In the genomic region with DNA sequence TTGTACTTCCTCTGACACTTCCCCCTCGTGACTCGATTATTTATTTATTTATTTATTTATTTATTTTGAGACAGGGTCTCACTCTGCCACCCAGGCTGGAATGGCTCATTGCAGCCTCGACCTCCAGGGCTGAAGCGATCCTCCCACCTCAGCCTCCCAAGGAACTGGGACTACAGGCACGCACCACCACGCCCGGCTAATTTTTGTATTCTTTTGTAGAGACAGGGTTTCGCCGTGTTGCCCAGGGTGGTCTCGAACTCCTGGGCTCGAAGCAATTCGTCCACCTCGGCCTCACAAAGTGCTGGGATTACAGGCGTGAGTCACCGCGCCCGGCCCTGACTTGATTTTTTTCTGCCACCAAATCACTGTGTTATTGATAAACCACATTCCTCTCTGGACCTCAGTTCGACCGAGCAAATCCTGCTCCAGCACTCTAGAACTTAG, we compare ENCODE assay signal across 8 cellular contexts. TPM values are rescaled to one million over a fixed set of nuclear protein-coding genes. Genes with fewer than 3 reads are reported as not detected.
A peak's percentile ranks its signal among the peaks of the same experiment; 100 is the strongest.
DNase-seq lines count a peak whose midpoint lies in the region; ATAC-seq and TF ChIP-seq lines count a peak whose summit lies in the region.

No MANE protein-coding gene starts in this region.

- peak; percentile 1 for ATAC-seq in GM21528 (IDR thresholded peaks at IDR 0.05; ENCODE audit: low FRiP score, unreplicated experiment)
- ATAC-seq in T-helper 17 cell: no peak

- intact Hi-C loops in spleen (cut with DNase I; ENCODE audit: low total_unique reads): no loop called here

- DNase-seq in T-helper 17 cell: no peak
- no peak for DNase-seq in glutamatergic neuron
- DNase-seq in spleen: peak; percentile 85
- DNase-seq in NCI-H526 treated with DMSO at 0.1 percent for 48 hours (lab: John Stamatoyannopoulos, UW): no peak
- no peak for DNase-seq in NCI-H748 treated with DMSO at 0.1 percent for 48 hours (lab: John Stamatoyannopoulos, UW)
- no peak for DNase-seq in kidney glomerular epithelial cell (lab: John Stamatoyannopoulos, UW)
- DNase-seq in SIG-M5 (lab: John Stamatoyannopoulos, UW): no peak

- peak overlapping the region; percentile 62 to 92 (median 89) for H3K27ac ChIP-seq in spleen

- peaks cover 37% of the 10 kb centered on the region for H3K4me1 Mint-ChIP-seq in T-helper 17 cell
- peaks cover 22% of the 10 kb centered on the region for H3K4me1 Mint-ChIP-seq in glutamatergic neuron (ENCODE audit: low read depth, unreplicated experiment)

- peaks cover 38 to 78% (median 69%) of the 10 kb centered on the region in 6 donors for H3K4me1 ChIP-seq in spleen

- H3K36me3 ChIP-seq in spleen: peaks cover 0 to 49% (median 35%) of the 10 kb centered on the region in 6 donors

- peak overlapping the region; percentile 10 to 99 (median 91) for H3K4me3 ChIP-seq in spleen

- peak overlapping the region; percentile 98 for H3K27ac Mint-ChIP-seq in T-helper 17 cell
- peak overlapping the region; percentile 98 for H3K27ac Mint-ChIP-seq in glutamatergic neuron (ENCODE audit: unreplicated experiment)

- H3K9me3 Mint-ChIP-seq in glutamatergic neuron (ENCODE audit: unreplicated experiment): peaks cover 13% of the 10 kb centered on the region

- H3K4me3 Mint-ChIP-seq in T-helper 17 cell (peak overlapping the region; percentile 98), glutamatergic neuron (ENCODE audit: unreplicated experiment) (peak overlapping the region; percentile 98)

- TF ChIP-seq CTCF in glutamatergic neuron (IDR thresholded peaks at IDR 0.05; ENCODE audit: partially characterized antibody, unreplicated experiment) (no peak), spleen (IDR thresholded peaks at IDR 0.05 in 8 of 11, conservative IDR thresholded peaks at IDR 0.05 in 3 of 11) (no peak)

- H3K9me3 ChIP-seq in T-helper 17 cell (ENCODE audit: control insufficient read depth, low read length, poor library complexity, severe bottlenecking) (peaks cover 1% of the 10 kb centered on the region), spleen (no peaks in the 10 kb centered on the region)

- peaks cover 0 to 18% (median 11%) of the 10 kb centered on the region in 7 donors for H3K27me3 ChIP-seq in spleen (replicated peaks in 1 of 7)

- H3K36me3 Mint-ChIP-seq in T-helper 17 cell (ENCODE audit: low read depth) (peaks cover 3% of the 10 kb centered on the region), glutamatergic neuron (ENCODE audit: unreplicated experiment) (no peaks in the 10 kb centered on the region)

- 36 to 43% (median 40%) methylated on average over 19 of the region's 19 CpGs for WGBS in spleen, 5 donors

- TF ChIP-seq POLR2A in spleen (IDR thresholded peaks at IDR 0.05): no peak

- peaks cover 14% of the 10 kb centered on the region for H3K27me3 Mint-ChIP-seq in T-helper 17 cell
- H3K27me3 Mint-ChIP-seq in glutamatergic neuron (ENCODE audit: unreplicated experiment): peaks cover 15% of the 10 kb centered on the region

RNA-seq across cellular contexts. Expression of a gene that starts 0.8 kb away (rescaled TPM):
- total RNA-seq in T-helper 17 cell (1,000 to 10,000 TPM; 2,757 to 2,860 TPM), glutamatergic neuron (ENCODE audit: unreplicated experiment) (627 TPM), spleen (1,000 to 10,000 TPM in 4 of 7 donors, 100 to 1,000 TPM in 3; 571 to 2,010 (median 1,472) TPM)
- 1,000 to 10,000 TPM; 2,562 to 3,144 (median 3,044) TPM for polyA plus RNA-seq in spleen

RNA-seq across cellular contexts. Expression of a gene that starts 1.3 kb away (rescaled TPM):
- total RNA-seq in T-helper 17 cell (10 to 100 TPM in 1 of 2 donors, 1 to 10 TPM in 1; 8.3 to 24.3 TPM), glutamatergic neuron (ENCODE audit: unreplicated experiment) (54.3 TPM), spleen (100 to 1,000 TPM in 1 of 7 donors, 10 to 100 TPM in 6; 31.4 to 111 (median 49.4) TPM)
- 10 to 100 TPM; 45.6 to 59.5 (median 56.6) TPM for polyA plus RNA-seq in spleen

RNA-seq across cellular contexts. Expression of a gene that starts 7.0 kb away (rescaled TPM):
- 1 to 10 TPM; 1.1 to 1.4 TPM for total RNA-seq in T-helper 17 cell
- total RNA-seq in glutamatergic neuron (ENCODE audit: unreplicated experiment): 8.2 TPM
- 1 to 10 TPM in 5 of 7 donors, under 1 TPM in 1, not detected in 1; 0.97 to 2.6 (median 2.0) TPM for total RNA-seq in spleen
- polyA plus RNA-seq in spleen: 1 to 10 TPM; 2.3 to 3.5 (median 2.4) TPM

RNA-seq across cellular contexts. Expression of a gene that starts 7.3 kb away (rescaled TPM):
- total RNA-seq in T-helper 17 cell: 1 to 10 TPM; 4.8 to 6.3 TPM
- total RNA-seq in glutamatergic neuron (ENCODE audit: unreplicated experiment): 36.5 TPM
- total RNA-seq in spleen: 1 to 10 TPM; 4.3 to 8.5 (median 6.6) TPM
- 10 to 100 TPM in 2 of 3 donors, 1 to 10 TPM in 1; 6.0 to 14.5 (median 12.8) TPM for polyA plus RNA-seq in spleen

RNA-seq across cellular contexts. Expression of a gene that starts 9.6 kb away (rescaled TPM):
- total RNA-seq in T-helper 17 cell: 1 to 10 TPM; 5.8 to 8.8 TPM
- total RNA-seq in glutamatergic neuron (ENCODE audit: unreplicated experiment): 5.9 TPM
- 10 to 100 TPM in 6 of 7 donors, 1 to 10 TPM in 1; 8.9 to 17.6 (median 12.8) TPM for total RNA-seq in spleen
- 10 to 100 TPM in 1 of 3 donors, 1 to 10 TPM in 2; 7.3 to 14.3 (median 7.7) TPM for polyA plus RNA-seq in spleen
